Comparison of ENCODE assay signal across 16 cellular contexts in genomic region chr6:4928426-4928825, GRCh38.
DNase-seq lines count a peak whose midpoint lies in the region; TF ChIP-seq lines count a peak whose summit lies in the region.
"Had no signal": no experiment of that assay in that cellular context is flagged by ENCODE, and none has a peak within 500 bp of the region (broad histone marks: within the 10 kb centered on the region; RNA-seq: fewer than 3 reads in every experiment).

No MANE protein-coding gene starts in this region.

- peaks cover 6% of the 10 kb centered on the region; the same call in 1 of the 2 replicates for H3K79me2 ChIP-seq in PC-9 (ENCODE audit: low read depth)

- no peak overlapping the region for H3K27ac ChIP-seq in PC-9
- H3K27ac ChIP-seq: colonic mucosa, foreskin keratinocyte, right lobe of liver had no signal

- H3K4me2 ChIP-seq in PC-9 = no peak overlapping the region

- no peaks in the 10 kb centered on the region for H3K9me2 ChIP-seq in PC-9 (ENCODE audit: insufficient read depth)

- DNase-seq in EL = peak; percentile 71
- DNase-seq in M059J (ENCODE audit: low read depth) = peak; percentile 89
- DNase-seq in adipocyte (ENCODE audit: low read depth) = peak; percentile 54
- DNase-seq in kidney epithelial cell (ENCODE audit: low read depth) = peak; percentile 47
- DNase-seq in HuH-7 (ENCODE audit: low spot score) = no peak
- no peak for DNase-seq in NCI-H2196 treated with DMSO at 0.1 percent for 48 hours (lab: John Stamatoyannopoulos, UW; ENCODE audit: unreplicated experiment)
- no peak for DNase-seq in PC-9
- DNase-seq in mucosa of gallbladder (ENCODE audit: low spot score) = no peak
- DNase-seq: activated CD4-positive, alpha-beta memory T cell treated with anti-CD3 and anti-CD28 coated beads, Interleukin-2, amount 10 ng/mL, durations not matched to agents 7 days and 5 days; activated naive CD4-positive, alpha-beta T cell treated with anti-CD3 and anti-CD28 coated beads, Interleukin-2, amount 50 U/mL, for 16 hours; CD4-positive, CD25-positive, alpha-beta regulatory T cell; colonic mucosa; foreskin keratinocyte; kidney; NCI-H345; right lobe of liver had no signal

- intact Hi-C loops in PC-9 (cut with micrococcal nuclease; ENCODE audit: unreplicated experiment) = no loop called here

- H3K36me3 ChIP-seq in adipocyte (ENCODE audit: control insufficient read depth, insufficient read depth, low read length, severe bottlenecking) (no peaks in the 10 kb centered on the region), kidney epithelial cell (ENCODE audit: control insufficient read depth, insufficient read depth, low read length) (no peaks in the 10 kb centered on the region), PC-9 (ENCODE audit: low read depth) (no peaks in the 10 kb centered on the region)
- H3K36me3 ChIP-seq: colonic mucosa, right lobe of liver had no signal

- no peak overlapping the region for H2AFZ ChIP-seq in PC-9

- no TSS peak for BruUV-seq in PC-9 (replicated peaks; lab: Mats Ljungman, UMichigan)

- H3K9ac ChIP-seq in adipocyte (ENCODE audit: low read length) = no peak overlapping the region

- CTCF ChIA-PET in PC-9 (lab: Charles Lee) = no interaction called here

- H3K4me1 ChIP-seq in adipocyte (ENCODE audit: control insufficient read depth, insufficient read depth, low read length) (peaks cover 24% of the 10 kb centered on the region), PC-9 (replicated peaks; ENCODE audit: insufficient read depth) (peaks cover 18% of the 10 kb centered on the region)
- H3K4me1 ChIP-seq: right lobe of liver had no signal

- H4K20me1 ChIP-seq in PC-9 (ENCODE audit: insufficient read depth) = no peaks in the 10 kb centered on the region

- H3K4me3 ChIP-seq in adipocyte (ENCODE audit: low read length) (no peak overlapping the region), kidney epithelial cell (ENCODE audit: low read depth, low read length) (no peak overlapping the region), PC-9 (no peak overlapping the region)
- H3K4me3 ChIP-seq: colonic mucosa, right lobe of liver had no signal

- POLR2A ChIA-PET in PC-9 (lab: Charles Lee; ENCODE audit: unreplicated experiment) = no interaction called here

- no peaks in the 10 kb centered on the region for H3K9me3 ChIP-seq in adipocyte (ENCODE audit: control insufficient read depth, low read length)
- H3K9me3 ChIP-seq in PC-9 (ENCODE audit: insufficient read depth, low read depth) = no peaks in the 10 kb centered on the region; the same call in 1 of the 2 replicates
- H3K9me3 ChIP-seq: colonic mucosa, right lobe of liver had no signal

- H3K27me3 ChIP-seq in adipocyte (replicated peaks; ENCODE audit: control insufficient read depth, insufficient read depth, low read length) (no peaks in the 10 kb centered on the region), kidney epithelial cell (ENCODE audit: control insufficient read depth, insufficient read depth, low read length) (no peaks in the 10 kb centered on the region), PC-9 (ENCODE audit: insufficient read depth, low read depth) (no peaks in the 10 kb centered on the region)
- H3K27me3 ChIP-seq: colonic mucosa, foreskin keratinocyte, right lobe of liver had no signal

- H3F3A ChIP-seq in PC-9 (ENCODE audit: insufficient read depth, low read depth) = no peaks in the 10 kb centered on the region

- no peak for TF ChIP-seq CTCF in kidney epithelial cell (IDR thresholded peaks at IDR 0.05; ENCODE audit: insufficient read depth, low read length, poor library complexity, severe bottlenecking)
- no peak for TF ChIP-seq CTCF in PC-9 (conservative IDR thresholded peaks at IDR 0.05)

Comparison
In these comparisons a context has a peak if more than half of its experiments do, and no peak if none do; other contexts are left out.
1. DNase-seq: peak in EL (single experiment), M059J (single experiment), adipocyte (single experiment) and kidney epithelial cell (single experiment); none in HuH-7 (single experiment), NCI-H2196 treated with DMSO at 0.1 percent for 48 hours (single experiment), PC-9 (0 of 2) and mucosa of gallbladder (single experiment).